In genomic region chr6:150767585-150768164, GRCh38 we compare ENCODE assay signal across 13 cellular contexts.
A peak's percentile ranks its signal among the peaks of the same experiment; 100 is the strongest.
DNase-seq lines count a peak whose midpoint lies in the region; ATAC-seq and TF ChIP-seq lines count a peak whose summit lies in the region.
"Had no signal": no experiment of that assay in that cellular context is flagged by ENCODE, and none has a peak within 500 bp of the region (broad histone marks: within the 10 kb centered on the region; RNA-seq: fewer than 3 reads in every experiment).

No MANE protein-coding gene starts in this region.

- no peak overlapping the region; the same call in 1 of the 2 replicates for H4K5ac ChIP-seq in IMR-90 (ENCODE audit: low read depth, low read length)

- no peaks in the 10 kb centered on the region for H3K9me3 Mint-ChIP-seq in chondrocyte (ENCODE audit: low read depth)
- no peaks in the 10 kb centered on the region for H3K9me3 Mint-ChIP-seq in naive thymus-derived CD8-positive, alpha-beta T cell

- CTCF ChIA-PET in IMR-90 (lab: Yijun Ruan, JAX), result interaction anchor here (0.6 kb wide), 1 partner anchor 35 kb away, joined by 3 read pairs; no protein-coding TSS in a partner anchor

- dilution Hi-C loops in IMR-90 (cut with HindIII; ENCODE audit: low sequenced_read_pairs, unreplicated experiment), result no loop called here

- H3K27ac Mint-ChIP-seq in chondrocyte (ENCODE audit: unreplicated experiment), result peak overlapping the region; percentile 64
- H3K27ac Mint-ChIP-seq in naive thymus-derived CD8-positive, alpha-beta T cell, result no peak overlapping the region
- H3K27ac Mint-ChIP-seq: CD14-positive monocyte, T-helper 17 cell had no signal

- H2BK20ac ChIP-seq in IMR-90 (ENCODE audit: low read depth, low read length), result no peak overlapping the region

- no peak for TF ChIP-seq POLR2A in IMR-90 (IDR thresholded peaks at IDR 0.05; ENCODE audit: low read depth, low read length)

- H3K4me1 ChIP-seq in IMR-90 (ENCODE audit: control insufficient read depth, insufficient read depth, low read length), result no peaks in the 10 kb centered on the region

- H2AK5ac ChIP-seq in IMR-90 (ENCODE audit: low read depth, low read length), result no peak overlapping the region

- no peak overlapping the region for H3K27ac ChIP-seq in IMR-90 (ENCODE audit: insufficient read depth, low read length)

- no peak overlapping the region for H2BK15ac ChIP-seq in IMR-90 (ENCODE audit: low read depth, low read length)

- H3K27me3 Mint-ChIP-seq in chondrocyte (ENCODE audit: low read depth), result no peaks in the 10 kb centered on the region
- peaks cover 0 to 9% (median 5%) of the 10 kb centered on the region in 5 donors for H3K27me3 Mint-ChIP-seq in naive thymus-derived CD8-positive, alpha-beta T cell
- H3K27me3 Mint-ChIP-seq: IgD-negative memory B cell, T-helper 17 cell had no signal

- peak overlapping the region; percentile 21; the same call in 1 of the 2 replicates for H3K4me2 ChIP-seq in IMR-90 (ENCODE audit: low read depth, low read length)

- no peak overlapping the region for H3K4me3 Mint-ChIP-seq in chondrocyte (ENCODE audit: unreplicated experiment)
- H3K4me3 Mint-ChIP-seq in naive thymus-derived CD8-positive, alpha-beta T cell, result no peak overlapping the region
- H3K4me3 Mint-ChIP-seq: CD14-positive monocyte, IgD-negative memory B cell, T-helper 17 cell had no signal

- no peak for DNase-seq in IMR-90
- no peak for DNase-seq in chondrocyte (ENCODE audit: low spot score)
- DNase-seq in islet precursor cell, result peak; percentile 70
- peak; percentile 12 for DNase-seq in skeletal muscle cell (ENCODE audit: low read depth)
- no peak for DNase-seq in naive thymus-derived CD8-positive, alpha-beta T cell
- DNase-seq in stimulated activated CD4-positive, alpha-beta T cell treated with anti-CD3 and anti-CD28 coated beads, Interleukin-4, amount 100 ng/mL, for 1 hour, result no peak
- no peak for DNase-seq in superior temporal gyrus (ENCODE audit: extremely low spot score)
- DNase-seq in NCI-H2171 (lab: John Stamatoyannopoulos, UW), result no peak
- DNase-seq: activated CD8-positive, alpha-beta memory T cell treated with anti-CD3 and anti-CD28 coated beads, Interleukin-2, amount 50 U/mL, for 48 hours; cortex of kidney; T-helper 17 cell had no signal

- no peaks in the 10 kb centered on the region for H3K36me3 ChIP-seq in IMR-90 (ENCODE audit: control insufficient read depth, insufficient read depth, low read length)

- H2BK5ac ChIP-seq in IMR-90 (ENCODE audit: low read depth, low read length, poor library complexity, severe bottlenecking), result no peak overlapping the region

- no peak overlapping the region for H2AK9ac ChIP-seq in IMR-90 (replicated peaks; ENCODE audit: low read depth, low read length, poor library complexity)

- no peaks in the 10 kb centered on the region for H3K9me3 ChIP-seq in IMR-90 (ENCODE audit: control insufficient read depth, insufficient read depth, low read length)

- H3K4me1 Mint-ChIP-seq in chondrocyte (ENCODE audit: low read depth), result peaks cover 30% of the 10 kb centered on the region
- H3K4me1 Mint-ChIP-seq in naive thymus-derived CD8-positive, alpha-beta T cell, result peaks cover 0 to 15% (median 0%) of the 10 kb centered on the region in 4 donors
- H3K4me1 Mint-ChIP-seq: CD14-positive monocyte had no signal

- peak; percentile 56 for ATAC-seq in IMR-90 (ENCODE audit: low read depth)
- ATAC-seq in naive thymus-derived CD8-positive, alpha-beta T cell, result no peak
- ATAC-seq: T-helper 17 cell had no signal

- no peak overlapping the region for H3K56ac ChIP-seq in IMR-90 (ENCODE audit: extremely low read depth, insufficient read depth, low read length)

- H3K14ac ChIP-seq in IMR-90 (replicated peaks; ENCODE audit: low read depth, low read length), result no peak overlapping the region

- BruUV-seq in IMR-90 (replicated peaks; lab: Mats Ljungman, UMichigan), result no TSS peak

- 20% methylated on average over 3 of the region's 7 CpGs; no CpG with 5 or more reads in 1 of the 2 experiments for WGBS in IMR-90 (ENCODE audit: extremely low coverage in 2 of 2, insufficient read length in 1 of 2), 2 experiments

- no peak for TF ChIP-seq RAD21 in IMR-90 (IDR thresholded peaks at IDR 0.05; ENCODE audit: low read length)

- H3K4ac ChIP-seq in IMR-90 (ENCODE audit: low read depth, low read length), result no peak overlapping the region

- POLR2A ChIA-PET in IMR-90 (lab: Charles Lee; ENCODE audit: unreplicated experiment), result no interaction called here
- POLR2A ChIA-PET in naive thymus-derived CD8-positive, alpha-beta T cell (lab: Charles Lee), result no interaction called here

- H3K23ac ChIP-seq in IMR-90 (ENCODE audit: low read depth, low read length), result no peak overlapping the region

- no peak overlapping the region for H4K91ac ChIP-seq in IMR-90 (ENCODE audit: insufficient read depth, low read depth, low read length)

- H2AFZ ChIP-seq in IMR-90 (replicated peaks; ENCODE audit: low read length, poor library complexity), result peak overlapping the region; percentile 60

- H2BK120ac ChIP-seq in IMR-90 (ENCODE audit: low read depth, low read length), result no peak overlapping the region

- TF ChIP-seq CTCF in IMR-90 (conservative IDR thresholded peaks at IDR 0.05; ENCODE audit: low read depth, low read length), result no peak
- peak; percentile 13 for TF ChIP-seq CTCF in chondrocyte (IDR thresholded peaks at IDR 0.05)

- no peaks in the 10 kb centered on the region for H3K36me3 Mint-ChIP-seq in chondrocyte (ENCODE audit: low read depth)
- no peaks in the 10 kb centered on the region for H3K36me3 Mint-ChIP-seq in naive thymus-derived CD8-positive, alpha-beta T cell
- H3K36me3 Mint-ChIP-seq: CD14-positive monocyte had no signal

- intact Hi-C loops in IMR-90 (cut with micrococcal nuclease), result no loop called here

- H3K9me1 ChIP-seq in IMR-90 (ENCODE audit: insufficient read depth, low read length), result no peaks in the 10 kb centered on the region; the same call in 1 of the 2 replicates

- H4K20me1 ChIP-seq in IMR-90 (ENCODE audit: insufficient read depth, low read length), result no peaks in the 10 kb centered on the region

- in situ Hi-C loops in IMR-90 (cut with MboI; ENCODE audit: low sequenced_read_pairs), result no loop called here

- H3K9ac ChIP-seq in IMR-90 (ENCODE audit: low read depth, low read length), result no peak overlapping the region

- H3K27me3 ChIP-seq in IMR-90 (ENCODE audit: control insufficient read depth, insufficient read depth, low read length), result no peaks in the 10 kb centered on the region

- no peak overlapping the region for H4K8ac ChIP-seq in IMR-90 (ENCODE audit: low read depth in 2 of 2, low read length in 2 of 2)

- no peak overlapping the region for H3K4me3 ChIP-seq in IMR-90 (ENCODE audit: insufficient read depth, low read depth, low read length)
- no peak overlapping the region for H3K4me3 ChIP-seq in skeletal muscle cell (ENCODE audit: low read depth, low read length)

- no peak overlapping the region; the same call in 1 of the 2 replicates for H3K18ac ChIP-seq in IMR-90 (ENCODE audit: low read depth, low read length)

- H3K79me1 ChIP-seq in IMR-90 (ENCODE audit: low read depth in 1 of 2, low read length in 2 of 2), result no peaks in the 10 kb centered on the region

TF ChIP-seq in IMR-90, 13 proteins besides CTCF, POLR2A, EP300 and RAD21:
- TF ChIP-seq SMC3 (IDR thresholded peaks at IDR 0.05; ENCODE audit: low read depth, low read length) (no peak), ELK1 (IDR thresholded peaks at IDR 0.05; ENCODE audit: borderline replicate concordance, low read depth, low read length) (no peak), NFE2L2 (IDR thresholded peaks at IDR 0.05; ENCODE audit: low read depth, low read length) (no peak), USF2 (IDR thresholded peaks at IDR 0.05; ENCODE audit: low read depth, low read length) (no peak), MAFK (IDR thresholded peaks at IDR 0.05; ENCODE audit: low read depth, low read length) (no peak), RFX5 (IDR thresholded peaks at IDR 0.05; ENCODE audit: low read depth, low read length) (no peak)

Comparison
In these comparisons a context has a peak if more than half of its experiments do, and no peak if none do; other contexts are left out.
1. DNase-seq: peak in islet precursor cell (single experiment) and skeletal muscle cell (single experiment); none in IMR-90 (single experiment), chondrocyte (single experiment), naive thymus-derived CD8-positive, alpha-beta T cell (0 of 10), stimulated activated CD4-positive, alpha-beta T cell treated with anti-CD3 and anti-CD28 coated beads, Interleukin-4, amount 100 ng/mL, for 1 hour (single experiment), superior temporal gyrus (single experiment) and NCI-H2171 (single experiment).